Comparison of ENCODE assay signal across 20 cellular contexts in genomic region chr9:133472277-133472645, GRCh38. TPM values are rescaled to one million over a fixed set of nuclear protein-coding genes. Genes with fewer than 3 reads are reported as not detected.
DNase-seq lines count a peak whose midpoint lies in the region; ATAC-seq, FAIRE-seq and TF ChIP-seq lines count a peak whose summit lies in the region.
"Had no signal": no experiment of that assay in that cellular context is flagged by ENCODE, and none has a peak within 500 bp of the region (broad histone marks: within the 10 kb centered on the region; RNA-seq: fewer than 3 reads in every experiment).

No MANE protein-coding gene starts in this region.

- DNase-seq in BE2C (peak; percentile 7), kidney (peak; percentile 69), retina (peak; percentile 3), HK-2 (ENCODE audit: unreplicated experiment) (no peak), aorta (no peak)
- DNase-seq: ACHN; CD4-positive, alpha-beta memory T cell; DMS 273 treated with DMSO at 0.1 percent for 48 hours; HCEC 1CT had no signal

- TF ChIP-seq CTCF in BE2C (IDR thresholded peaks at IDR 0.05; ENCODE audit: low read depth, low read length): no peak
- TF ChIP-seq CTCF in Loucy (conservative IDR thresholded peaks at IDR 0.05; ENCODE audit: low read length): no peak
- no peak for TF ChIP-seq CTCF in kidney (IDR thresholded peaks at IDR 0.05; ENCODE audit: borderline replicate concordance, extremely low read depth, insufficient read depth)

- peaks cover 12% of the 10 kb centered on the region for H3F3A ChIP-seq in Loucy (ENCODE audit: low read depth)

- H3K9me2 ChIP-seq in Loucy (replicated peaks; ENCODE audit: low read depth, low read length): no peaks in the 10 kb centered on the region

- 79 to 89% methylated on average over 11 of the region's 11 CpGs for WGBS in aorta, 2 donors

- H3K36me3 ChIP-seq in BE2C (peaks cover 33% of the 10 kb centered on the region), Loucy (ENCODE audit: insufficient read depth, low read length) (no peaks in the 10 kb centered on the region), kidney (ENCODE audit: control insufficient read depth in 1 of 2, insufficient read depth in 2 of 2, low read length in 2 of 2) (peaks cover 0 to 7% of the 10 kb centered on the region in 2 donors), aorta (ENCODE audit: control insufficient read depth in 1 of 2, insufficient read depth in 2 of 2, low read length in 1 of 2) (peaks cover 0 to 3% of the 10 kb centered on the region in 2 donors)

- no peaks in the 10 kb centered on the region for H4K20me1 ChIP-seq in Loucy (ENCODE audit: insufficient read depth, low read length, poor library complexity, severe bottlenecking)

- no peaks in the 10 kb centered on the region for H3K4me1 ChIP-seq in BE2C
- H3K4me1 ChIP-seq in Loucy (ENCODE audit: insufficient read depth, low read length, poor library complexity, severe bottlenecking): peaks cover 43% of the 10 kb centered on the region
- no peaks in the 10 kb centered on the region for H3K4me1 ChIP-seq in kidney (ENCODE audit: control insufficient read depth in 1 of 2, insufficient read depth in 1 of 2, low read depth in 1 of 2, low read length in 2 of 2)
- H3K4me1 ChIP-seq in aorta (ENCODE audit: control insufficient read depth in 1 of 2, insufficient read depth in 2 of 2, low read length in 2 of 2): no peaks in the 10 kb centered on the region

- intact Hi-C loops in kidney (cut with DNase I) (no loop called here), aorta (cut with DNase I) (no loop called here)

- FAIRE-seq in kidney (lab: Jason Lieb, UNC): no peak
- FAIRE-seq: A204.1, G401.6, GM12892, GM18507, H54 had no signal

- peaks cover 19% of the 10 kb centered on the region for H3K79me2 ChIP-seq in Loucy (ENCODE audit: insufficient read depth, low read length)

- H3K27me3 ChIP-seq in BE2C (no peaks in the 10 kb centered on the region), Loucy (ENCODE audit: insufficient read depth, low read length, poor library complexity, severe bottlenecking) (no peaks in the 10 kb centered on the region), aorta (ENCODE audit: control insufficient read depth in 1 of 2, insufficient read depth in 2 of 2, low read length in 1 of 2) (no peaks in the 10 kb centered on the region)
- H3K27me3 ChIP-seq: BLaER1 had no signal

- H3K4me2 ChIP-seq in Loucy (ENCODE audit: low read depth, low read length, poor library complexity, severe bottlenecking): no peak overlapping the region
- H3K4me2 ChIP-seq: BLaER1, GM23338, KMS-11 had no signal

- no peak overlapping the region for H3K27ac ChIP-seq in kidney (ENCODE audit: low read depth in 2 of 2, low read length in 2 of 2)
- H3K27ac ChIP-seq in aorta (ENCODE audit: low read depth in 1 of 2, low read length in 2 of 2): no peak overlapping the region
- H3K27ac ChIP-seq: KMS-11 had no signal

- ATAC-seq in HG03432 (IDR thresholded peaks at IDR 0.05; ENCODE audit: unreplicated experiment): no peak
- no peak for ATAC-seq in aorta (ENCODE audit: low FRiP score)
- ATAC-seq: GM23338 had no signal

- H2AFZ ChIP-seq in Loucy (ENCODE audit: low read length): no peak overlapping the region
- H2AFZ ChIP-seq: GM23338 had no signal

- H3K9ac ChIP-seq in Loucy (ENCODE audit: low read depth, low read length, poor library complexity, severe bottlenecking) (peak overlapping the region; percentile 57), kidney (ENCODE audit: low read length in 2 of 2) (no peak overlapping the region)
- H3K9ac ChIP-seq: BLaER1, KMS-11 had no signal

- H3K4me3 ChIP-seq in BE2C (ENCODE audit: low read depth, low read length) (no peak overlapping the region), Loucy (ENCODE audit: low read length, poor library complexity, severe bottlenecking) (no peak overlapping the region), kidney (ENCODE audit: low read length in 2 of 2) (no peak overlapping the region), aorta (ENCODE audit: low read length in 2 of 2) (no peak overlapping the region)
- H3K4me3 ChIP-seq: BLaER1, GM23338 had no signal

- no peaks in the 10 kb centered on the region for H3K9me3 ChIP-seq in BE2C
- no peaks in the 10 kb centered on the region for H3K9me3 ChIP-seq in Loucy (ENCODE audit: insufficient read depth, low read depth, low read length)
- H3K9me3 ChIP-seq in kidney (ENCODE audit: control insufficient read depth in 1 of 2, low read length in 2 of 2): no peaks in the 10 kb centered on the region
- H3K9me3 ChIP-seq in aorta (ENCODE audit: control insufficient read depth, low read length): no peaks in the 10 kb centered on the region
- H3K9me3 ChIP-seq: BLaER1 had no signal

RNA-seq across cellular contexts. Expression of gene SLC2A6, which starts 6.6 kb away (rescaled TPM):
- 33.4 TPM for polyA plus RNA-seq in BE2C (2012; ENCODE audit: insufficient read depth, insufficient read length, low read depth)
- total RNA-seq in kidney (5.8 TPM), aorta (1 to 10 TPM; 3.3 to 5.8 TPM)
- polyA plus RNA-seq in kidney (ENCODE audit: insufficient read depth, low read depth, low replicate concordance) (2.5 TPM), aorta (1 to 10 TPM; 1.5 to 2.6 TPM)

RNA-seq across cellular contexts. Expression of gene CACFD1, which starts 12.5 kb away (rescaled TPM):
- 29.3 TPM for polyA plus RNA-seq in BE2C (2012; ENCODE audit: insufficient read depth, insufficient read length, low read depth)
- total RNA-seq in kidney: 37.3 TPM
- 37.8 TPM for polyA plus RNA-seq in kidney (ENCODE audit: insufficient read depth, low read depth, low replicate concordance)
- 10 to 100 TPM; 11.5 to 15.9 TPM for total RNA-seq in aorta
- 10 to 100 TPM in 1 of 2 donors, 1 to 10 TPM in 1; 8.1 to 14.5 TPM for polyA plus RNA-seq in aorta

RNA-seq across cellular contexts. Expression of gene ADAMTS13, which starts 50.1 kb away (rescaled TPM):
- 6.1 TPM for polyA plus RNA-seq in BE2C (2012; ENCODE audit: insufficient read depth, insufficient read length, low read depth)
- total RNA-seq in kidney: 3.1 TPM
- polyA plus RNA-seq in kidney (ENCODE audit: insufficient read depth, low read depth, low replicate concordance): 3.6 TPM
- 1 to 10 TPM; 1.3 to 3.6 TPM for total RNA-seq in aorta
- 10 to 100 TPM in 1 of 2 donors, 1 to 10 TPM in 1; 2.0 to 11.9 TPM for polyA plus RNA-seq in aorta
- polyA plus RNA-seq: CD14-positive monocyte; CD4-positive, alpha-beta memory T cell had no signal

RNA-seq across cellular contexts. Expression of gene MYMK, which starts 52.5 kb away (rescaled TPM):
- not detected for polyA plus RNA-seq in BE2C (2012; ENCODE audit: insufficient read depth, insufficient read length, low read depth)
- total RNA-seq in kidney: not detected
- not detected for polyA plus RNA-seq in kidney (ENCODE audit: insufficient read depth, low read depth, low replicate concordance)
- not detected for total RNA-seq in aorta
- polyA plus RNA-seq in aorta: not detected
- total RNA-seq: CD4-positive, alpha-beta memory T cell; GM23338 had no signal
- polyA plus RNA-seq: CD14-positive monocyte; CD4-positive, alpha-beta memory T cell; GM23338 had no signal

RNA-seq across cellular contexts. Expression of gene REXO4, which starts 54.5 kb away (rescaled TPM):
- 63.9 TPM for polyA plus RNA-seq in BE2C (2012; ENCODE audit: insufficient read depth, insufficient read length, low read depth)
- total RNA-seq in kidney (17.5 TPM), aorta (10 to 100 TPM; 10.8 to 19.1 TPM)
- polyA plus RNA-seq in kidney (ENCODE audit: insufficient read depth, low read depth, low replicate concordance) (18.6 TPM), aorta (10 to 100 TPM; 13.5 to 15.0 TPM)

Comparison
In these comparisons a context has a peak if more than half of its experiments do, and no peak if none do; other contexts are left out.
1. DNase-seq: peak in BE2C (single experiment), kidney (single experiment) and retina (single experiment); none in HK-2 (single experiment) and aorta (0 of 2).